In the genomic region with DNA sequence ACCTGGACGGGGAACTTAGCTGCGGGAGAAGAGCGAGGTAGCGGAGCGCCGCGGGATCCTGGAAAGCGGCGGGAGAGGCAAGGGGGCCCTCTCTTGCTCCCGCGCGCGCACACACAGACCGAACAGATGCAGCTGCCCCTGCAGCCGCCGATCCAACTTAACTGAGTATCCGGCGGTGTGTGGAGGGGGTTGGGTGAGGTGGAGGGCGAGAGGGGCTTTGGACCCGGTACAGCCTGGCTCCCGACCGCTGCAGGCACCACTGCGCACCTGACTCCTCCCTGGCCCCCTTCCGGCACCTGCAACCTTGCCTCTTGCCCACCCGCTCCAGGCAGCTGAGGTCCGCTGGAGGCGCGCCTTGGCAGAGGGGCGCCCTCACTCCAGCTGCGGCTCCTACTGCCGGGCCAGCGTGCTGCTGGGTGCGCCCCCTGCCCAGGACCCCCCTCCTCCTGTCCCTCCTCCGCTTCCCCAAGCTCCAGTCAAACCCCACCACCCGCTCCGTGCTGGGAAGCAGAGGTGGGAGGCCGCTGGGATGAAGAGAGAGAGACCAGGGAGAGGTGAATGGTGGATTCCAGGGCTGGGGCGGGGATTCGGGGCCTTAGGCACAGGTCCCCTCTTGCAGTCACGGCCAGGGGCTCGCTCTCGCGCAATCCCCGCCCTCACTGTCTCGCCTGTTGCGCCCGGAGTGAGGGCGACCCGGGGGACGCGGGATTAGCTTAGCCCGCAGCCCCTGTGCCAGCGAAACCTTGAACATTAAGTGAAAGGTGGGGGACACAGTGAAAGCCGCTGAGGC, we compare ENCODE assay signal across 18 cellular contexts. TPM values are rescaled to one million over a fixed set of nuclear protein-coding genes. Genes with fewer than 3 reads are reported as not detected.
DNase-seq lines count a peak whose midpoint lies in the region; ATAC-seq and TF ChIP-seq lines count a peak whose summit lies in the region.
"Had no signal": no experiment of that assay in that cellular context is flagged by ENCODE, and none has a peak within 500 bp of the region (broad histone marks: within the 10 kb centered on the region; RNA-seq: fewer than 3 reads in every experiment).

No MANE protein-coding gene starts in this region.

- in situ Hi-C loops in HAP-1 (cut with MboI; ENCODE audit: low sequenced_read_pairs) = no loop called here

- H4K91ac ChIP-seq in neuronal stem cell (ENCODE audit: low read depth, low read length, poor library complexity) = no peak overlapping the region

- H3K4me2 ChIP-seq in GM23338 (peak overlapping the region; percentile 92), neuronal stem cell (ENCODE audit: insufficient read depth, low read length, poor library complexity, severe bottlenecking) (peak overlapping the region; percentile 82)

- no CpG with 5 or more reads among the region's 54 CpGs for WGBS in neuronal stem cell (ENCODE audit: extremely low coverage in 2 of 2, insufficient read length in 2 of 2, insufficient replicate concordance in 1 of 2), 2 donors

- no peak for TF ChIP-seq CTCF in GM23338 (conservative IDR thresholded peaks at IDR 0.05; ENCODE audit: low read depth in 2 of 2)

- peak overlapping the region; percentile 84 for H3K14ac ChIP-seq in neuronal stem cell (ENCODE audit: low read length)

- H3K9me3 ChIP-seq in iPS-15b (ENCODE audit: control insufficient read depth, insufficient read depth, low read length) (peaks cover 9% of the 10 kb centered on the region), neuronal stem cell (replicated peaks in 1 of 2; ENCODE audit: control insufficient read depth in 2 of 2, insufficient read depth in 1 of 2, low read depth in 1 of 2, low read length in 2 of 2) (peaks cover 12 to 13% of the 10 kb centered on the region in 2 donors), HAP-1 (no peaks in the 10 kb centered on the region)

- H4K8ac ChIP-seq in neuronal stem cell (ENCODE audit: low read depth, low read length) = no peak overlapping the region

- H3K27me3 ChIP-seq in GM23338 (ENCODE audit: insufficient read depth) (peaks cover 93% of the 10 kb centered on the region), iPS-15b (ENCODE audit: control insufficient read depth, insufficient read depth, low read length) (peaks cover 90% of the 10 kb centered on the region), neuronal stem cell (ENCODE audit: control insufficient read depth in 3 of 3, insufficient read depth in 3 of 3, low read depth in 1 of 3, low read length in 3 of 3) (peaks cover 46 to 89% (median 84%) of the 10 kb centered on the region in 3 experiments), HAP-1 (ENCODE audit: low read depth) (peaks cover 23% of the 10 kb centered on the region)

- H3K18ac ChIP-seq in neuronal stem cell (ENCODE audit: low read length) = peak overlapping the region; percentile 91

- peaks cover 22% of the 10 kb centered on the region for H3K9me3 Mint-ChIP-seq in GM23338

- peak; percentile 67 for DNase-seq in GM23338 (ENCODE audit: low spot score)
- DNase-seq in NCI-H345 treated with DMSO at 0.1 percent for 48 hours (lab: John Stamatoyannopoulos, UW; ENCODE audit: unreplicated experiment) = peak; percentile 15
- DNase-seq in neuronal stem cell (ENCODE audit: low spot score) = no peak
- no peak for DNase-seq in HAP-1 (ENCODE audit: low spot score in 2 of 2)
- DNase-seq in HK-2 (ENCODE audit: unreplicated experiment) = no peak
- DNase-seq: activated gamma-delta T cell; amygdala; foreskin keratinocyte; MM.1S; occipital lobe; SIG-M5; stimulated activated CD4-positive, alpha-beta T cell treated with anti-CD3 and anti-CD28 coated beads, Interleukin-4, amount 100 ng/mL, for 1 hour had no signal

- H3K9ac ChIP-seq in iPS-15b (ENCODE audit: low read depth, low read length) (no peak overlapping the region), neuronal stem cell (ENCODE audit: low read depth, low read length, poor library complexity) (peak overlapping the region; percentile 37)

- peaks cover 10% of the 10 kb centered on the region for H3K36me3 Mint-ChIP-seq in GM23338 (ENCODE audit: low read depth)

- no peak overlapping the region for H3K27ac Mint-ChIP-seq in GM23338
- H3K27ac Mint-ChIP-seq: memory B cell; T-helper 2 cell treated with Interferon-gamma antibody and Interleukin-4, amounts not matched to agents 5 μg/mL and 100 μg/mL, for 36 hours had no signal

- H3K27me3 Mint-ChIP-seq in GM23338 (ENCODE audit: insufficient read depth, low read depth, poor library complexity) = peaks cover 85% of the 10 kb centered on the region

- no peak overlapping the region for H3K27ac ChIP-seq in GM23338 (ENCODE audit: low read depth)
- H3K27ac ChIP-seq in neuronal stem cell (replicated peaks; ENCODE audit: low read length) = no peak overlapping the region
- H3K27ac ChIP-seq: foreskin keratinocyte had no signal

- H2BK12ac ChIP-seq in neuronal stem cell (ENCODE audit: low read length) = peak overlapping the region; percentile 46

- peaks cover 5% of the 10 kb centered on the region for H4K20me1 ChIP-seq in GM23338 (replicated peaks; ENCODE audit: insufficient read depth)

- H2BK5ac ChIP-seq in neuronal stem cell (ENCODE audit: low read length) = peak overlapping the region; percentile 56

- peaks cover 8% of the 10 kb centered on the region for H3K79me1 ChIP-seq in neuronal stem cell (ENCODE audit: low read depth, low read length)

- no peaks in the 10 kb centered on the region for H3K36me3 ChIP-seq in GM23338 (ENCODE audit: insufficient read depth)
- no peaks in the 10 kb centered on the region for H3K36me3 ChIP-seq in iPS-15b (ENCODE audit: control insufficient read depth, insufficient read depth, low read length)
- no peaks in the 10 kb centered on the region for H3K36me3 ChIP-seq in neuronal stem cell (replicated peaks in 1 of 2; ENCODE audit: control insufficient read depth in 2 of 2, insufficient read depth in 2 of 2, low read length in 2 of 2)
- H3K36me3 ChIP-seq in HAP-1 (replicated peaks) = no peaks in the 10 kb centered on the region

- H3K4me3 Mint-ChIP-seq in GM23338 = peak overlapping the region; percentile 66
- H3K4me3 Mint-ChIP-seq: memory B cell; T-helper 2 cell treated with Interferon-gamma antibody and Interleukin-4, amounts not matched to agents 5 μg/mL and 100 μg/mL, for 36 hours had no signal

- peak overlapping the region; percentile 71 for H3K23ac ChIP-seq in neuronal stem cell (ENCODE audit: low read depth, low read length, poor library complexity)

- H3K4me1 Mint-ChIP-seq in GM23338 = peaks cover 15% of the 10 kb centered on the region

- no peaks in the 10 kb centered on the region for H3K79me2 ChIP-seq in GM23338 (replicated peaks; ENCODE audit: insufficient read depth)

- H3K4me1 ChIP-seq in GM23338 (ENCODE audit: insufficient read depth) (peaks cover 9% of the 10 kb centered on the region; the same call in 1 of the 2 replicates), iPS-15b (ENCODE audit: control insufficient read depth, insufficient read depth, low read length) (no peaks in the 10 kb centered on the region), neuronal stem cell (ENCODE audit: control insufficient read depth in 2 of 2, insufficient read depth in 1 of 2, low read depth in 1 of 2, low read length in 2 of 2) (peaks cover 6 to 15% of the 10 kb centered on the region in 2 donors), HAP-1 (no peaks in the 10 kb centered on the region)
- H3K4me1 ChIP-seq: foreskin keratinocyte had no signal

- no peaks in the 10 kb centered on the region for H3F3A ChIP-seq in GM23338 (replicated peaks; ENCODE audit: low read depth)

- ATAC-seq in GM23338 (peak; percentile 22), HG02840 (IDR thresholded peaks at IDR 0.05; ENCODE audit: low FRiP score, unreplicated experiment) (no peak), HG03159 (IDR thresholded peaks at IDR 0.05; ENCODE audit: unreplicated experiment) (no peak)
- ATAC-seq: foreskin keratinocyte had no signal

- H2BK15ac ChIP-seq in neuronal stem cell (ENCODE audit: low read length) = peak overlapping the region; percentile 78

- H2AFZ ChIP-seq in GM23338 (peak overlapping the region; percentile 86), neuronal stem cell (ENCODE audit: low read length) (peak overlapping the region; percentile 86)

- H3K4ac ChIP-seq in neuronal stem cell (ENCODE audit: low read length) = no peak overlapping the region

- peak overlapping the region; percentile 85 for H2AK5ac ChIP-seq in neuronal stem cell (ENCODE audit: low read depth, low read length)

- H3K9me2 ChIP-seq in GM23338 (ENCODE audit: insufficient read depth) = no peaks in the 10 kb centered on the region

- peak overlapping the region; percentile 67 for H3K4me3 ChIP-seq in GM23338
- H3K4me3 ChIP-seq in iPS-15b (ENCODE audit: low read depth, low read length) = peak overlapping the region; percentile 43
- peak overlapping the region; percentile 9 to 62 for H3K4me3 ChIP-seq in neuronal stem cell (ENCODE audit: low read length in 2 of 2)
- no peak overlapping the region for H3K4me3 ChIP-seq in HAP-1

- no peak overlapping the region for H2BK120ac ChIP-seq in neuronal stem cell (ENCODE audit: low read depth, low read length)

TF ChIP-seq in GM23338, 12 proteins besides CTCF, POLR2A, EP300 and RAD21 (continues in another document):
- peak; percentile 76 for TF ChIP-seq EZH2phosphoT487 (IDR thresholded peaks at IDR 0.05; ENCODE audit: unreplicated experiment)
- TF ChIP-seq, protein P1, sequence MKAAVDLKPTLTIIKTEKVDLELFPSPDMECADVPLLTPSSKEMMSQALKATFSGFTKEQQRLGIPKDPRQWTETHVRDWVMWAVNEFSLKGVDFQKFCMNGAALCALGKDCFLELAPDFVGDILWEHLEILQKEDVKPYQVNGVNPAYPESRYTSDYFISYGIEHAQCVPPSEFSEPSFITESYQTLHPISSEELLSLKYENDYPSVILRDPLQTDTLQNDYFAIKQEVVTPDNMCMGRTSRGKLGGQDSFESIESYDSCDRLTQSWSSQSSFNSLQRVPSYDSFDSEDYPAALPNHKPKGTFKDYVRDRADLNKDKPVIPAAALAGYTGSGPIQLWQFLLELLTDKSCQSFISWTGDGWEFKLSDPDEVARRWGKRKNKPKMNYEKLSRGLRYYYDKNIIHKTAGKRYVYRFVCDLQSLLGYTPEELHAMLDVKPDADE (IDR thresholded peaks at IDR 0.05) = no peak
- peak; percentile 87 for TF ChIP-seq EZH2 (IDR thresholded peaks at IDR 0.05; ENCODE audit: low read depth, unreplicated experiment)

RNA-seq across cellular contexts. Expression of a gene that starts 2.6 kb away (rescaled TPM):
- total RNA-seq in GM23338 (2014; rRNA removed; shearing (Covaris generic)) = 0.28 TPM in 1 of 2 replicates, not detected in the other
- 0.10 TPM in 2 replicates for polyA plus RNA-seq in GM23338 (2016; fragmentation: Nextera tagmentation; extraction: Ambion mirVana)
- 8.3 TPM for polyA plus RNA-seq in neuronal stem cell (2013, experiment 1 of 2)
- polyA plus RNA-seq in neuronal stem cell (2013, experiment 2 of 2) = 7.9 TPM
- total RNA-seq: endothelial cell of umbilical vein, foreskin keratinocyte, occipital lobe had no signal
- polyA plus RNA-seq: endothelial cell of umbilical vein, foreskin keratinocyte had no signal

Comparison
In these comparisons a context has a peak if more than half of its experiments do, and no peak if none do; other contexts are left out.
1. DNase-seq: peak in GM23338 (single experiment) and NCI-H345 treated with DMSO at 0.1 percent for 48 hours (single experiment); none in neuronal stem cell (single experiment), HAP-1 (0 of 2) and HK-2 (single experiment).